1 cellular context compared by ENCODE assay signal in the genomic region with DNA sequence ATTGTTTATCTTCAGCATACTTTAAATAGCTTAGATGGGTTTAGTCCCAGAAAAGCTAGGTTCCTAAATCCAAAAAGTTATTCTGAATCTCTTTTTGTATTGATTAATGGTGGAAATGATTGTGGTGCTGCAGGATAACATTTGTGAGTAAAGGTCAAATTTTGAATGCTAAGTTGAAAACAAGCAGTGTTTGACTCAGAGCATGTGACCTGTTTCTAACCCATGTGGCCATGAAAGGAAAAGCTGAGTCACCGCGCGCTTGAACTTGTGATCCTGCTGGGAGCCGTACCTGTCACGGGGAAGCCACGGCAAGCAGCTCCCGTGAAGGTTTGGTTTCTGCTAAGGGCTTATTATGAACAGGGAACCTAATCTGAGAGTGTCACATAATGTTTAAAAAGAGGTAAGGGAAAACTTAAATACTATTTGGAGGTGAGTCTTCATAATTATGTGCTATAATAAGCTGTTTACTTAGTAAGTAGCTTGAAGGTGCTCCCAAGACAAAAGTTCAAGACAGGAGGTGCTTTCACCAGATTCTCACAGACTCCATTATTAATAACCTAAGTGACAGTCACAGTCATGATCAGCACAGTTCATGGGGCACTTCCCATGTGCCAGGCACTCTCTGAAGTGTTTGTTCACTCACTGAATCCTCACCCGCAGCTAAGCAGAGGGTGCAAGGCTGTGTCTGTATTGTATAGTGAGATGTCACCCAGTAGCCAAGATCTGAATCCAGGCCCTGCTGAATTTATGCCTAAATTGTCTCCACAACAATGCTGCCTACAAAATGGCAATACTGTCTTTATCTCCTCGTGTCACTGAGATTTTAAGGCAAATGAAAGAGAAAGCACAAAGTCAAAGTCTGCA.
A peak's percentile ranks its signal among the peaks of the same experiment; 100 is the strongest.
TF ChIP-seq lines count a peak whose summit lies in the region.

No MANE protein-coding gene starts in this region.

TF ChIP-seq in K562, 482 proteins besides CTCF, POLR2A, EP300 and RAD21 (continued from another document and continues in another):
- TF ChIP-seq, protein P1, sequence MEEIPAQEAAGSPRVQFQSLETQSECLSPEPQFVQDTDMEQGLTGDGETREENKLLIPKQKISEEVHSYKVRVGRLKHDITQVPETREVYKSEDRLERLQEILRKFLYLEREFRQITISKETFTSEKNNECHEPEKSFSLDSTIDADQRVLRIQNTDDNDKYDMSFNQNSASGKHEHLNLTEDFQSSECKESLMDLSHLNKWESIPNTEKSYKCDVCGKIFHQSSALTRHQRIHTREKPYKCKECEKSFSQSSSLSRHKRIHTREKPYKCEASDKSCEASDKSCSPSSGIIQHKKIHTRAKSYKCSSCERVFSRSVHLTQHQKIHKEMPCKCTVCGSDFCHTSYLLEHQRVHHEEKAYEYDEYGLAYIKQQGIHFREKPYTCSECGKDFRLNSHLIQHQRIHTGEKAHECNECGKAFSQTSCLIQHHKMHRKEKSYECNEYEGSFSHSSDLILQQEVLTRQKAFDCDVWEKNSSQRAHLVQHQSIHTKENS (CRISPR knock-in tag; IDR thresholded peaks at IDR 0.05), result no peak
- peak; percentile 25; the same call in 1 of the 2 replicates for TF ChIP-seq ESRRA (IDR thresholded peaks at IDR 0.05; ENCODE audit: borderline replicate concordance, low read depth)
- no peak for TF ChIP-seq RBM34 (IDR thresholded peaks at IDR 0.05; ENCODE audit: borderline replicate concordance, insufficient read depth, low read length)
- no peak for TF ChIP-seq ZNF324 (CRISPR knock-in tag; IDR thresholded peaks at IDR 0.05)
- TF ChIP-seq KDM2B (CRISPR knock-in tag; IDR thresholded peaks at IDR 0.05), result no peak
- TF ChIP-seq, protein P2, sequence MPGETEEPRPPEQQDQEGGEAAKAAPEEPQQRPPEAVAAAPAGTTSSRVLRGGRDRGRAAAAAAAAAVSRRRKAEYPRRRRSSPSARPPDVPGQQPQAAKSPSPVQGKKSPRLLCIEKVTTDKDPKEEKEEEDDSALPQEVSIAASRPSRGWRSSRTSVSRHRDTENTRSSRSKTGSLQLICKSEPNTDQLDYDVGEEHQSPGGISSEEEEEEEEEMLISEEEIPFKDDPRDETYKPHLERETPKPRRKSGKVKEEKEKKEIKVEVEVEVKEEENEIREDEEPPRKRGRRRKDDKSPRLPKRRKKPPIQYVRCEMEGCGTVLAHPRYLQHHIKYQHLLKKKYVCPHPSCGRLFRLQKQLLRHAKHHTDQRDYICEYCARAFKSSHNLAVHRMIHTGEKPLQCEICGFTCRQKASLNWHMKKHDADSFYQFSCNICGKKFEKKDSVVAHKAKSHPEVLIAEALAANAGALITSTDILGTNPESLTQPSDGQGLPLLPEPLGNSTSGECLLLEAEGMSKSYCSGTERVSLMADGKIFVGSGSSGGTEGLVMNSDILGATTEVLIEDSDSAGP (CRISPR knock-in tag; IDR thresholded peaks at IDR 0.05), result no peak
- TF ChIP-seq MXD1 (CRISPR knock-in tag; IDR thresholded peaks at IDR 0.05; ENCODE audit: borderline replicate concordance, poor library complexity, severe bottlenecking), result no peak
- peak; percentile 40; the same call in 1 of the 2 replicates for TF ChIP-seq SMARCE1 (IDR thresholded peaks at IDR 0.05)
- no peak for TF ChIP-seq SIX5 (IDR thresholded peaks at IDR 0.05; ENCODE audit: borderline replicate concordance in 1 of 2, insufficient read depth in 1 of 2, low read depth in 1 of 2, low read length in 2 of 2)
- 0 out of 2 replicates have a peak, but pooled peaks have one; percentile 62 for TF ChIP-seq GTF2E2 (tag; IDR thresholded peaks at IDR 0.05)
- peak; percentile 47; the same call in 1 of the 2 replicates for TF ChIP-seq ARID1B (IDR thresholded peaks at IDR 0.05)
- peak; percentile 73; the same call in 1 of the 2 replicates for TF ChIP-seq FOXJ2 (tag; IDR thresholded peaks at IDR 0.05)
- no peak for TF ChIP-seq RBBP5 (IDR thresholded peaks at IDR 0.05; ENCODE audit: borderline replicate concordance, insufficient read depth, low read length, poor library complexity, severe bottlenecking)
- peak; percentile 83 for TF ChIP-seq MAFF (IDR thresholded peaks at IDR 0.05; ENCODE audit: low read length)
- TF ChIP-seq ZNF644 (tag; IDR thresholded peaks at IDR 0.05; ENCODE audit: low read depth), result peak; percentile 78
- 0 out of 2 replicates have a peak, but pooled peaks have one; percentile 20 for TF ChIP-seq CREM (IDR thresholded peaks at IDR 0.05; ENCODE audit: low read depth)
- TF ChIP-seq PHF21A (IDR thresholded peaks at IDR 0.05; ENCODE audit: borderline replicate concordance, low read depth), result no peak
- no peak for TF ChIP-seq FOXP4 (CRISPR knock-in tag; IDR thresholded peaks at IDR 0.05; ENCODE audit: borderline replicate concordance)
- TF ChIP-seq ZNF140 (CRISPR knock-in tag; IDR thresholded peaks at IDR 0.05), result no peak
- no peak for TF ChIP-seq SNAPC5 (CRISPR knock-in tag; IDR thresholded peaks at IDR 0.05)
- TF ChIP-seq TFE3 (CRISPR knock-in tag; IDR thresholded peaks at IDR 0.05), result peak; percentile 80
- TF ChIP-seq ARHGAP35 (IDR thresholded peaks at IDR 0.05; ENCODE audit: partially characterized antibody), result no peak
- TF ChIP-seq IRF2 (CRISPR knock-in tag; IDR thresholded peaks at IDR 0.05), result no peak
- TF ChIP-seq ZMIZ1 (IDR thresholded peaks at IDR 0.05; ENCODE audit: low read depth in 2 of 2, low read length in 2 of 2), result no peak
- TF ChIP-seq ATF4 (CRISPR knock-in tag; IDR thresholded peaks at IDR 0.05), result no peak
- TF ChIP-seq XRCC5 (IDR thresholded peaks at IDR 0.05; ENCODE audit: low read depth, low read length), result no peak
- TF ChIP-seq LARP7 (IDR thresholded peaks at IDR 0.05), result no peak
- TF ChIP-seq ZNF584 (CRISPR knock-in tag; IDR thresholded peaks at IDR 0.05; ENCODE audit: low read depth), result peak; percentile 27; the same call in 1 of the 2 replicates
- TF ChIP-seq EZH2 (IDR thresholded peaks at IDR 0.05; ENCODE audit: borderline replicate concordance, low read depth, low read length), result no peak
- no peak for TF ChIP-seq TGIF2 (CRISPR knock-in tag; IDR thresholded peaks at IDR 0.05)
- TF ChIP-seq ELF2 (CRISPR knock-in tag; IDR thresholded peaks at IDR 0.05), result no peak
- peak; percentile 15; the same call in 1 of the 2 replicates for TF ChIP-seq DMBX1 (CRISPR knock-in tag; IDR thresholded peaks at IDR 0.05; ENCODE audit: borderline replicate concordance)
- peak; percentile 64 to 75; a peak in 3 of 4 replicates for TF ChIP-seq FOXK2 (conservative IDR thresholded peaks at IDR 0.05 in 1 of 2, IDR thresholded peaks at IDR 0.05 in 1 of 2; ENCODE audit: low read depth in 2 of 2)
- no peak for TF ChIP-seq MED1 (CRISPR knock-in tag; IDR thresholded peaks at IDR 0.05; ENCODE audit: borderline replicate concordance)
- TF ChIP-seq CHD1 (IDR thresholded peaks at IDR 0.05; ENCODE audit: low read length), result no peak
- TF ChIP-seq ZBTB33 (CRISPR knock-in tag; IDR thresholded peaks at IDR 0.05), result no peak
- peak; percentile 85 for TF ChIP-seq ZNF316 (IDR thresholded peaks at IDR 0.05)
- no peak for TF ChIP-seq GABPB2 (CRISPR knock-in tag; conservative IDR thresholded peaks at IDR 0.05)
- TF ChIP-seq NCOR1 (IDR thresholded peaks at IDR 0.05), result peak; percentile 24; the same call in 1 of the 2 replicates
- no peak for TF ChIP-seq ZNF395 (CRISPR knock-in tag; IDR thresholded peaks at IDR 0.05)
- no peak for TF ChIP-seq NCOA2 (IDR thresholded peaks at IDR 0.05; ENCODE audit: partially characterized antibody in 2 of 2)
- peak; percentile 24 for TF ChIP-seq TAF1 (IDR thresholded peaks at IDR 0.05; ENCODE audit: control insufficient read depth, extremely low read depth, insufficient read depth, low read length, severe bottlenecking)
- TF ChIP-seq ZNF277 (CRISPR knock-in tag; IDR thresholded peaks at IDR 0.05; ENCODE audit: borderline replicate concordance), result no peak
